ENCODE assay signal across 22 cellular contexts in the genomic region with DNA sequence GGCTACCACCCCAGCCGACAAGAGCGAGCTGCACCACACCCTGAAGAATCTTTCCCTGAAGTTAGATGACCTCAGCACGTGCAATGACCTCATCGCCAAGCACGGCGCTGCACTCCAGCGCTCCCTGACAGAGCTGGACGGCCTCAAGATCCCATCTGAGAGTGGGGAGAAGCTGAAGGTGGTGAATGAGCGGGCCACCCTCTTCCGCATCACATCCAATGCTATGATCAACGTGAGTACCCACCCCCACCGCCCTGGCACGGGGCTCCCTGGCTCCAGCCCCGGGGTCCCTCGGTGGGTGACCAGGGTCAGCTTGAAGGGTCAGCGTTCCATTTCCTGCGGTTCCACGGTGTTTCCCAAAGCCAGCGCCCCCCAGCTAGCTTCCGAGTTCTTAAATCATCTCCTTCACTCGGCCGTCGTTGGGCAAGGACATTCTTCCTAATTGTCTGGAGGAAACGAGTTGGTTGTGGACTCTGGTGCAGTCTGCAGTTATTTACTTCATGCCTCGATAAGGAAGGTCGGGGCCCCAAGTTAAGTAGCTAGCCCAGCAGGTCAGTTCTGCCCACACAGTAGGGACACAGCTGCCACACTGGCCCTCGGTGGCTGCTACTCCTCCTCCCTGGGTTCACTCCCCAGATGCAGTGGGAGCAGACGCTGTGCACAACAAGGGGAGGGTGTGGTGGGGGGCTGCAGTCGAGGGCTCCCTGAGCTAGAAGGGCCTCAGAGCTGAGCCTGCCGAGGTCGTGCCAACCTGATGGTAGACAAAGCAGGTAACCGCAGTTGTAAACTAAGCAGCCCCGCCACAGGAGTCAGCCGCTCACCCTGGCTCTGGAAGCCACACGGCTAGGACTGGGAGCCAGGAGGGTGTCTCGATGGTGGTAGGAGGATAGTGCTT.
A peak's percentile ranks its signal among the peaks of the same experiment; 100 is the strongest.
DNase-seq lines count a peak whose midpoint lies in the region; ATAC-seq, FAIRE-seq and TF ChIP-seq lines count a peak whose summit lies in the region.
"Had no signal": no experiment of that assay in that cellular context is flagged by ENCODE, and none has a peak within 500 bp of the region (broad histone marks: within the 10 kb centered on the region; RNA-seq: fewer than 3 reads in every experiment).

No MANE protein-coding gene starts in this region.

- H2BK15ac ChIP-seq in H9 (ENCODE audit: low read depth, low read length), result no peak overlapping the region

- no peak overlapping the region for H4K5ac ChIP-seq in H9 (ENCODE audit: insufficient read length, low read depth, low read length)

- DNase-seq in H9 (peak; percentile 20), K562 (ENCODE audit: extremely low read depth in 1 of 4, low spot score in 3 of 4) (peak in 2 of 4 experiments; percentile 31 to 37), right lobe of liver (peak in 2 of 3 donors; percentile 38 to 45), suprapubic skin (ENCODE audit: low spot score in 2 of 2) (peak; percentile 46 to 74), immature natural killer cell (no peak), foreskin keratinocyte (no peak)
- DNase-seq: activated CD4-positive, alpha-beta memory T cell treated with anti-CD3 and anti-CD28 coated beads, Interleukin-2, amount 10 ng/mL, durations not matched to agents 7 days and 5 days; activated naive CD4-positive, alpha-beta T cell; amygdala; CD8-positive, alpha-beta memory T cell; NCI-H1092; NCI-H1930; NCI-H226; NCI-H82; SHP77; stimulated activated CD4-positive, alpha-beta T cell treated with anti-CD3 and anti-CD28 coated beads, Interleukin-15, amount 100 ng/mL, for 24 hours had no signal

- H3K36me3 ChIP-seq in K562 (ENCODE audit: control insufficient read depth, insufficient read depth, low read length) (no peaks in the 10 kb centered on the region), right lobe of liver (no peaks in the 10 kb centered on the region), suprapubic skin (peaks cover 4% of the 10 kb centered on the region)
- H3K36me3 ChIP-seq: heart right ventricle had no signal

- H3K36me3 Mint-ChIP-seq in H9 (ENCODE audit: insufficient read depth in 1 of 3, low read depth in 3 of 3) (no peaks in the 10 kb centered on the region; a peak in 2 of 7 replicates), immature natural killer cell (no peaks in the 10 kb centered on the region)
- H3K36me3 Mint-ChIP-seq: CD8-positive, alpha-beta memory T cell; memory B cell had no signal

- no peaks in the 10 kb centered on the region for H3K4me1 ChIP-seq in H9 (ENCODE audit: insufficient read depth, low read length)
- H3K4me1 ChIP-seq in K562 (replicated peaks in 1 of 2; ENCODE audit: control insufficient read depth in 2 of 2, insufficient read depth in 2 of 2, low read length in 2 of 2), result peaks cover 9 to 45% of the 10 kb centered on the region in 2 experiments; a peak in 4 of 5 replicates
- H3K4me1 ChIP-seq in right lobe of liver, result no peaks in the 10 kb centered on the region
- H3K4me1 ChIP-seq in suprapubic skin, result no peaks in the 10 kb centered on the region
- H3K4me1 ChIP-seq in foreskin keratinocyte, result no peaks in the 10 kb centered on the region

- H4K8ac ChIP-seq in H9 (replicated peaks; ENCODE audit: insufficient read length, low read depth, low read length), result no peak overlapping the region

- H2BK20ac ChIP-seq in H9 (ENCODE audit: low read depth, low read length, poor library complexity, severe bottlenecking), result no peak overlapping the region

- H3K9ac ChIP-seq in H9 (ENCODE audit: extremely low read depth, insufficient read length, low read length), result no peak overlapping the region
- H3K9ac ChIP-seq in K562 (ENCODE audit: insufficient read depth in 1 of 2, low read depth in 2 of 2, low read length in 2 of 2), result no peak overlapping the region

- H3K79me2 ChIP-seq in H9 (ENCODE audit: insufficient read depth, low read length), result no peaks in the 10 kb centered on the region
- no peaks in the 10 kb centered on the region for H3K79me2 ChIP-seq in K562 (ENCODE audit: control insufficient read depth, insufficient read depth, low read length)

- H2AK5ac ChIP-seq in H9 (ENCODE audit: insufficient read length, low read length), result no peak overlapping the region

- intact Hi-C loops in K562 (cut with micrococcal nuclease) (no loop called here), right lobe of liver (cut with DNase I) (no loop called here)

- no peak overlapping the region for H3K27ac ChIP-seq in H9 (ENCODE audit: insufficient read length, low read depth, low read length)
- no peak overlapping the region for H3K27ac ChIP-seq in K562 (ENCODE audit: extremely low read depth, low read depth, low read length)
- H3K27ac ChIP-seq in right lobe of liver, result no peak overlapping the region
- H3K27ac ChIP-seq in suprapubic skin, result no peak overlapping the region
- H3K27ac ChIP-seq in foreskin keratinocyte, result no peak overlapping the region
- H3K27ac ChIP-seq: heart right ventricle had no signal

- H3K4me3 Mint-ChIP-seq in H9, result no peak overlapping the region
- H3K4me3 Mint-ChIP-seq in immature natural killer cell, result no peak overlapping the region
- H3K4me3 Mint-ChIP-seq: activated CD4-positive, alpha-beta memory T cell treated with anti-CD3 and anti-CD28 coated beads, Interleukin-2, amount 10 ng/mL, durations not matched to agents 7 days and 5 days; CD8-positive, alpha-beta memory T cell; memory B cell had no signal

- no peak overlapping the region for H3K18ac ChIP-seq in H9 (ENCODE audit: insufficient read length, low read depth, low read length)

- no peak overlapping the region for H4K91ac ChIP-seq in H9 (ENCODE audit: insufficient read length, low read depth, low read length)

- no peaks in the 10 kb centered on the region for H3K23me2 ChIP-seq in H9 (ENCODE audit: insufficient read length, low read depth, low read length, poor library complexity, severe bottlenecking)

- H3K9me1 ChIP-seq in K562 (ENCODE audit: control insufficient read depth, insufficient read depth, low read length), result no peaks in the 10 kb centered on the region

- no peak for TF ChIP-seq RAD21 in K562 (CRISPR knock-in tag; conservative IDR thresholded peaks at IDR 0.05 in 1 of 2, IDR thresholded peaks at IDR 0.05 in 1 of 2)

- no TSS peak for BruUV-seq in K562 (replicated peaks; lab: Mats Ljungman, UMichigan)

- H2BK5ac ChIP-seq in H9 (ENCODE audit: insufficient read length, low read length), result no peak overlapping the region

- CTCF ChIA-PET in K562 (lab: Yijun Ruan, JAX; ENCODE audit: low intra/inter-chr PET ratio), result no interaction called here

- H3K23ac ChIP-seq in H9 (ENCODE audit: insufficient read length, low read depth, low read length), result no peak overlapping the region

- no peaks in the 10 kb centered on the region for H3K79me1 ChIP-seq in H9 (ENCODE audit: insufficient read depth, low read depth, low read length, poor library complexity, severe bottlenecking)

- H3K27me3 ChIP-seq in H9 (ENCODE audit: insufficient read depth, low read length), result no peaks in the 10 kb centered on the region
- no peaks in the 10 kb centered on the region for H3K27me3 ChIP-seq in K562 (ENCODE audit: control insufficient read depth in 2 of 2, insufficient read depth in 2 of 2, low read length in 2 of 2)
- H3K27me3 ChIP-seq in right lobe of liver, result no peaks in the 10 kb centered on the region
- no peaks in the 10 kb centered on the region for H3K27me3 ChIP-seq in suprapubic skin
- H3K27me3 ChIP-seq in foreskin keratinocyte, result no peaks in the 10 kb centered on the region
- H3K27me3 ChIP-seq: heart right ventricle had no signal

- WGBS in H9 (ENCODE audit: extremely low coverage, insufficient read length, low lambda C conversion rate), result no CpG with 5 or more reads among the region's 36 CpGs
- WGBS in K562 (ENCODE audit: insufficient coverage, low coverage, missing lambda C conversion rate), result 54% methylated on average over 22 of the region's 36 CpGs
- WGBS in right lobe of liver (ENCODE audit: insufficient coverage, low coverage, low lambda C conversion rate, missing lambda C conversion rate), result 85% methylated on average over 19 of the region's 36 CpGs
- WGBS in suprapubic skin, result 90% methylated on average over 32 of the region's 36 CpGs

- no peaks in the 10 kb centered on the region for H3K9me3 Mint-ChIP-seq in H9
- no peaks in the 10 kb centered on the region for H3K9me3 Mint-ChIP-seq in immature natural killer cell
- H3K9me3 Mint-ChIP-seq: activated CD4-positive, alpha-beta memory T cell treated with anti-CD3 and anti-CD28 coated beads, Interleukin-2, amount 10 ng/mL, durations not matched to agents 7 days and 5 days; CD8-positive, alpha-beta memory T cell; memory B cell had no signal

- H3K4me2 ChIP-seq in H9 (ENCODE audit: insufficient read depth, insufficient read length, low read length), result no peak overlapping the region
- no peak overlapping the region for H3K4me2 ChIP-seq in K562 (ENCODE audit: insufficient read depth, low read length)

- H3K56ac ChIP-seq in H9 (ENCODE audit: insufficient read length, low read depth, low read length), result no peak overlapping the region

- POLR2A ChIA-PET in K562 (lab: Yijun Ruan, JAX), result interaction anchor here (0.7 to 1.3 kb wide), 4 partner anchors 11 to 64 kb away, joined by 3 to 5 read pairs (median 4); no protein-coding TSS in a partner anchor

- TF ChIP-seq EP300 in K562 (IDR thresholded peaks at IDR 0.05; ENCODE audit: low read length) (no peak), suprapubic skin (IDR thresholded peaks at IDR 0.05) (no peak)

- no peak overlapping the region for H3K4ac ChIP-seq in H9 (ENCODE audit: low read depth, low read length)

- FAIRE-seq in K562 (lab: Jason Lieb, UNC), result no peak
- FAIRE-seq: islet of Langerhans had no signal

- H2BK12ac ChIP-seq in H9 (ENCODE audit: insufficient read length, low read depth, low read length), result no peak overlapping the region

- H3K4me3 ChIP-seq in K562, result no peak overlapping the region
- H3K4me3 ChIP-seq in right lobe of liver, result no peak overlapping the region
- H3K4me3 ChIP-seq in suprapubic skin, result no peak overlapping the region
- H3K4me3 ChIP-seq: heart right ventricle had no signal

- H4K20me1 ChIP-seq in H9 (ENCODE audit: control insufficient read depth, insufficient read depth, insufficient read length), result no peaks in the 10 kb centered on the region
- H4K20me1 ChIP-seq in K562 (replicated peaks; ENCODE audit: control insufficient read depth, insufficient read depth, low read length), result no peaks in the 10 kb centered on the region

- H2AFZ ChIP-seq in H9 (ENCODE audit: low read length) (no peak overlapping the region), K562 (ENCODE audit: low read depth, low read length) (no peak overlapping the region)

- H3K27ac Mint-ChIP-seq in H9 (peak overlapping the region in 1 of 3 experiments; percentile 85; a peak in 2 of 7 replicates), immature natural killer cell (no peak overlapping the region)
- H3K27ac Mint-ChIP-seq: activated CD4-positive, alpha-beta memory T cell treated with anti-CD3 and anti-CD28 coated beads, Interleukin-2, amount 10 ng/mL, durations not matched to agents 7 days and 5 days; CD8-positive, alpha-beta memory T cell; memory B cell had no signal

- H3K27me3 Mint-ChIP-seq in H9 (ENCODE audit: low read depth) (no peaks in the 10 kb centered on the region), immature natural killer cell (ENCODE audit: low read depth in 3 of 3) (peaks cover 0 to 5% (median 1%) of the 10 kb centered on the region in 3 donors)
- H3K27me3 Mint-ChIP-seq: activated CD4-positive, alpha-beta memory T cell treated with anti-CD3 and anti-CD28 coated beads, Interleukin-2, amount 10 ng/mL, durations not matched to agents 7 days and 5 days; CD8-positive, alpha-beta memory T cell; memory B cell had no signal

- TF ChIP-seq POLR2A in K562 (conservative IDR thresholded peaks at IDR 0.05) (no peak), right lobe of liver (IDR thresholded peaks at IDR 0.05) (no peak), suprapubic skin (IDR thresholded peaks at IDR 0.05) (no peak)

- H3K4me1 Mint-ChIP-seq in H9, result no peaks in the 10 kb centered on the region
- H3K4me1 Mint-ChIP-seq in immature natural killer cell, result no peaks in the 10 kb centered on the region
- H3K4me1 Mint-ChIP-seq: CD8-positive, alpha-beta memory T cell; memory B cell had no signal

- in situ Hi-C loops in K562 (cut with MboI), result no loop called here

- H2BK120ac ChIP-seq in H9 (ENCODE audit: low read depth, low read length, poor library complexity, severe bottlenecking), result no peak overlapping the region

- H3K9me3 ChIP-seq in H9 (ENCODE audit: control insufficient read depth, low read depth, low read length) (no peaks in the 10 kb centered on the region), K562 (replicated peaks; ENCODE audit: control insufficient read depth, insufficient read depth, low read depth, low read length) (no peaks in the 10 kb centered on the region), right lobe of liver (no peaks in the 10 kb centered on the region), suprapubic skin (no peaks in the 10 kb centered on the region)
- H3K9me3 ChIP-seq: heart right ventricle had no signal

- H3K14ac ChIP-seq in H9 (ENCODE audit: insufficient read depth, low read length), result no peak overlapping the region; the same call in 1 of the 2 replicates

- TF ChIP-seq CTCF in H9 (conservative IDR thresholded peaks at IDR 0.05) (no peak), K562 (IDR thresholded peaks at IDR 0.05 in 2 of 3, conservative IDR thresholded peaks at IDR 0.05 in 1 of 3; ENCODE audit: insufficient read depth in 2 of 3, low read depth in 1 of 3, low read length in 3 of 3) (no peak), right lobe of liver (IDR thresholded peaks at IDR 0.05) (no peak), suprapubic skin (IDR thresholded peaks at IDR 0.05) (no peak), foreskin keratinocyte (conservative IDR thresholded peaks at IDR 0.05) (no peak)

- ATAC-seq in K562 (peak; percentile 61), right lobe of liver (no peak), GM21360 (IDR thresholded peaks at IDR 0.05; ENCODE audit: unreplicated experiment) (no peak), foreskin keratinocyte (no peak)
- ATAC-seq: activated CD4-positive, CD25-positive, alpha-beta regulatory T cell treated with anti-CD3 and anti-CD28 coated beads, Interleukin-2, amount 50 U/mL, for 24 hours; heart right ventricle; right cardiac atrium had no signal

- no peak overlapping the region for H3T11ph ChIP-seq in H9 (ENCODE audit: low read length)

Comparison
In these comparisons a context has a peak if more than half of its experiments do, and no peak if none do; other contexts are left out.
1. DNase-seq: peak in H9 (single experiment), right lobe of liver (2 of 3) and suprapubic skin (2 of 2); none in immature natural killer cell (0 of 3) and foreskin keratinocyte (0 of 2).